ENCODE assay signal across 8 cellular contexts in the genomic region with DNA sequence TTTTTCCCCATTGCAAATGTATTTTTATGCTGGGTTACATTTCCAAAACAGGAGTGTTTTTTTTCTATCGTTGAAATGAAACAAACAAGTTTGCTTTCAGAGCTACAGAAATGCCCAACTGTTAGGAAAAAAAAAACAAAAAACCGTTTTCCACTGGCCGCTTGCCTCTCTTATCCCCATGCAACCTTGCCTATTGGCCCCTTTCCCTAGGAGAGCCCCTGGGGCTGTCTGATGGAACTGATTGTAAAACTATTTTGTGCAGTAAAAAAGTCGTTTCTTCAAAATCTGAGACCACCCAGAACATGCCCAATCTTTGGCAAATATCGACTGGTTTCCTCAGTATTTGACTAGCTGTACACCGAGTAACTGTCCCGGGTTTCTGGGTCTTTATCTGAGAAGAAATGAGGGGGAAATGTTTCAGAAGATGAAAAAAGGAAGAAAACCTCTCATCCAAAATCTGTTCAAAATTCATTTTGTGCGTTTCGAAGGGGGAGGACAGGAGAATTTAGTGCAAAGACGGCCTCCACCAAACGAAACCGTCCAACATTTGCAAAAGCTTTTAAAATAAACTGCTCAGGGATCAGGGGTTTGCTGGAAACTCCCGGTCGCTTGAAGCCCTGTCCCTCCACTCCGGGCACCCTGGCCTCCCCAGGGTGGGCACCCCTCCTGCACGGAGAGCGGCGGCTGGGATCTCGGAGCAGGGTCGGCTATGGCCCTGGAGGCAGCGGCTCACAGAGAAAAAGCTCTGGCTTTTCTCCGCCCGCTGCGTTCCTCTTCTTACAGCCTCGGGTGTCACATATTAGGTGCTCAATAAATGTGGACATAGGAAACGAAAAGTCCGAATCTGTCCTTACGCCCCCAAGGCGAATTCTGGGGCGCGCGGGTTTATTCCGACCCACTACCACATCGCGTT. TPM values are rescaled to one million over a fixed set of nuclear protein-coding genes. Genes with fewer than 3 reads are reported as not detected.
DNase-seq lines count a peak whose midpoint lies in the region; ATAC-seq and TF ChIP-seq lines count a peak whose summit lies in the region.

No MANE protein-coding gene starts in this region.

- TF ChIP-seq CTCF in GM12864 (IDR thresholded peaks at IDR 0.05; ENCODE audit: low read depth, low read length, missing control alignments) (no peak), right atrium auricular region (IDR thresholded peaks at IDR 0.05) (no peak), gastrocnemius medialis (IDR thresholded peaks at IDR 0.05 in 4 of 5, conservative IDR thresholded peaks at IDR 0.05 in 1 of 5) (no peak)

- H3K9me3 ChIP-seq in right atrium auricular region (no peaks in the 10 kb centered on the region), gastrocnemius medialis (no peaks in the 10 kb centered on the region)

- in situ Hi-C loops in gastrocnemius medialis (cut with MboI; ENCODE audit: low sequenced_read_pairs in 4 of 4) = no loop called here

- H3K9me3 Mint-ChIP-seq in activated CD8-positive, alpha-beta T cell treated with anti-CD3 and anti-CD28 coated beads, Interleukin-2, amount 10 ng/mL, durations not matched to agents 7 days and 5 days (ENCODE audit: insufficient read depth) = no peaks in the 10 kb centered on the region

- H3K36me3 ChIP-seq in right atrium auricular region (no peaks in the 10 kb centered on the region), gastrocnemius medialis (no peaks in the 10 kb centered on the region)

- H3K27ac ChIP-seq in right atrium auricular region = peak overlapping the region; percentile 89 to 93
- H3K27ac ChIP-seq in gastrocnemius medialis = peak overlapping the region; percentile 63 to 80 (median 76)

- H3K4me1 Mint-ChIP-seq in activated CD8-positive, alpha-beta T cell treated with anti-CD3 and anti-CD28 coated beads, Interleukin-2, amount 10 ng/mL, durations not matched to agents 7 days and 5 days (ENCODE audit: low read depth) = peaks cover 29% of the 10 kb centered on the region

- CTCF ChIA-PET in activated CD8-positive, alpha-beta T cell treated with anti-CD3 and anti-CD28 coated beads, Interleukin-2, amount 10 ng/mL, durations not matched to agents 7 days and 5 days (lab: Charles Lee) = interaction anchor here (1.4 to 3.2 kb wide), 2 partner anchors 8 to 13 kb away, joined by 4 to 14 read pairs; no protein-coding TSS in a partner anchor

- H3K4me3 ChIP-seq in GM12864 (ENCODE audit: low read depth, low read length) = peak overlapping the region; percentile 7
- H3K4me3 ChIP-seq in right atrium auricular region = peak overlapping the region; percentile 51 to 69
- peak overlapping the region; percentile 57 to 61 (median 60) for H3K4me3 ChIP-seq in gastrocnemius medialis

- no peaks in the 10 kb centered on the region for H3K27me3 ChIP-seq in right atrium auricular region
- peaks cover 31 to 43% (median 34%) of the 10 kb centered on the region in 3 donors for H3K27me3 ChIP-seq in gastrocnemius medialis

- peaks cover 66% of the 10 kb centered on the region for H3K27me3 Mint-ChIP-seq in activated CD8-positive, alpha-beta T cell treated with anti-CD3 and anti-CD28 coated beads, Interleukin-2, amount 10 ng/mL, durations not matched to agents 7 days and 5 days (ENCODE audit: low read depth)

- no peak overlapping the region for H3K27ac Mint-ChIP-seq in activated CD8-positive, alpha-beta T cell treated with anti-CD3 and anti-CD28 coated beads, Interleukin-2, amount 10 ng/mL, durations not matched to agents 7 days and 5 days

- POLR2A ChIA-PET in activated CD8-positive, alpha-beta T cell treated with anti-CD3 and anti-CD28 coated beads, Interleukin-2, amount 10 ng/mL, durations not matched to agents 7 days and 5 days (lab: Charles Lee) = no interaction called here

- H3K36me3 Mint-ChIP-seq in activated CD8-positive, alpha-beta T cell treated with anti-CD3 and anti-CD28 coated beads, Interleukin-2, amount 10 ng/mL, durations not matched to agents 7 days and 5 days (ENCODE audit: low read depth) = no peaks in the 10 kb centered on the region

- DNase-seq in GM12864 (ENCODE audit: low read depth) (no peak), right atrium auricular region (ENCODE audit: low spot score) (no peak), gastrocnemius medialis (no peak), NCI-H1092 treated with DMSO at 0.1 percent for 48 hours (lab: John Stamatoyannopoulos, UW) (no peak), DMS53 (lab: John Stamatoyannopoulos, UW) (no peak)
- DNase-seq in activated CD8-positive, alpha-beta T cell treated with anti-CD3 and anti-CD28 coated beads, Interleukin-2, amount 10 ng/mL, durations not matched to agents 7 days and 5 days = no peak
- DNase-seq in stimulated activated CD4-positive, alpha-beta T cell treated with anti-CD3 and anti-CD28 coated beads, Interleukin-15, amount 100 ng/mL, for 24 hours = no peak

- H3K4me1 ChIP-seq in right atrium auricular region = peaks cover 0 to 35% of the 10 kb centered on the region in 2 donors
- peaks cover 8 to 14% of the 10 kb centered on the region in 2 donors for H3K4me1 ChIP-seq in gastrocnemius medialis

- H3K4me3 Mint-ChIP-seq in activated CD8-positive, alpha-beta T cell treated with anti-CD3 and anti-CD28 coated beads, Interleukin-2, amount 10 ng/mL, durations not matched to agents 7 days and 5 days = peak overlapping the region; percentile 65

- no peak for TF ChIP-seq POLR2A in gastrocnemius medialis (IDR thresholded peaks at IDR 0.05)

- intact Hi-C loops in gastrocnemius medialis (cut with DNase I; ENCODE audit: low total_unique reads) = no loop called here

- ATAC-seq in activated CD8-positive, alpha-beta T cell treated with anti-CD3 and anti-CD28 coated beads, Interleukin-2, amount 10 ng/mL, durations not matched to agents 7 days and 5 days = peak; percentile 9
- ATAC-seq in gastrocnemius medialis = peak; percentile 11 to 13
- ATAC-seq in HG03139 (IDR thresholded peaks at IDR 0.05; ENCODE audit: unreplicated experiment) = no peak

RNA-seq across cellular contexts. Expression of gene GNAO1, which starts 1.0 kb away (rescaled TPM):
- 1 to 10 TPM; 2.7 TPM for total RNA-seq in activated CD8-positive, alpha-beta T cell treated with anti-CD3 and anti-CD28 coated beads, Interleukin-2, amount 10 ng/mL, durations not matched to agents 7 days and 5 days
- total RNA-seq in right atrium auricular region (10 to 100 TPM; 43.1 to 54.8 TPM), gastrocnemius medialis (1 to 10 TPM in 2 of 4 donors, under 1 TPM in 2; 0.25 to 2.0 (median 0.79) TPM)

Comparison
In these comparisons a context has a peak if more than half of its experiments do, and no peak if none do; other contexts are left out.
1. H3K4me3 ChIP-seq: peak in every context shown above with its lines; median percentile 60 in right atrium auricular region; 60 in gastrocnemius medialis; 7 in GM12864.
2. RNA of gene GNAO1, which starts 1.0 kb away (total RNA-seq): 43.1 to 54.8 TPM in right atrium auricular region; 2.7 TPM in activated CD8-positive, alpha-beta T cell treated with anti-CD3 and anti-CD28 coated beads, Interleukin-2, amount 10 ng/mL, durations not matched to agents 7 days and 5 days and 0.25 to 2.0 TPM in gastrocnemius medialis; every median in the first group is over 10 times any median in the second.